1 cellular context compared by ENCODE assay signal in genomic region chr5:175795959-175796358, GRCh38.
A peak's percentile ranks its signal among the peaks of the same experiment; 100 is the strongest.
TF ChIP-seq lines count a peak whose summit lies in the region.

No MANE protein-coding gene starts in this region.

TF ChIP-seq in HEK293, 187 proteins besides CTCF, POLR2A, EP300 and RAD21 (continued from another document):
- TF ChIP-seq PRDM1 (tag by site-specific recombination; IDR thresholded peaks at IDR 0.05) (peak; percentile 60; the same call in 1 of the 2 replicates), WT1 (tag by site-specific recombination; IDR thresholded peaks at IDR 0.05) (no peak), SP3 (tag by site-specific recombination; IDR thresholded peaks at IDR 0.05) (no peak), ZBTB48 (tag by site-specific recombination; IDR thresholded peaks at IDR 0.05) (peak; percentile 51), ZNF341 (tag by site-specific recombination; IDR thresholded peaks at IDR 0.05; ENCODE audit: low read depth) (no peak), ZNF561 (tag by site-specific recombination; IDR thresholded peaks at IDR 0.05; ENCODE audit: borderline replicate concordance) (no peak), ZBTB49 (tag by site-specific recombination; IDR thresholded peaks at IDR 0.05; ENCODE audit: low read depth) (no peak), ZBTB11 (tag by site-specific recombination; conservative IDR thresholded peaks at IDR 0.05; ENCODE audit: low read depth) (no peak), ZNF214 (tag by site-specific recombination; IDR thresholded peaks at IDR 0.05; ENCODE audit: borderline replicate concordance) (no peak), AEBP2 (tag by site-specific recombination; IDR thresholded peaks at IDR 0.05; ENCODE audit: borderline replicate concordance) (no peak)
